9 cellular contexts compared by ENCODE assay signal in genomic region chr11:118913411-118914125, GRCh38. TPM values are rescaled to one million over a fixed set of nuclear protein-coding genes. Genes with fewer than 3 reads are reported as not detected.
DNase-seq lines count a peak whose midpoint lies in the region; ATAC-seq lines count a peak whose summit lies in the region.
"Had no signal": no experiment of that assay in that cellular context is flagged by ENCODE, and none has a peak within 500 bp of the region (broad histone marks: within the 10 kb centered on the region; RNA-seq: fewer than 3 reads in every experiment).

No MANE protein-coding gene starts in this region.

- H3K36me3 Mint-ChIP-seq in activated CD8-positive, alpha-beta memory T cell treated with anti-CD3 and anti-CD28 coated beads, Interleukin-2, amount 10 ng/mL, durations not matched to agents 7 days and 5 days: no peaks in the 10 kb centered on the region

- H3K27ac Mint-ChIP-seq in activated CD8-positive, alpha-beta memory T cell treated with anti-CD3 and anti-CD28 coated beads, Interleukin-2, amount 10 ng/mL, durations not matched to agents 7 days and 5 days: peak overlapping the region; percentile 93

- DNase-seq in activated CD8-positive, alpha-beta memory T cell treated with anti-CD3 and anti-CD28 coated beads, Interleukin-2, amount 10 ng/mL, durations not matched to agents 7 days and 5 days: peak; percentile 60
- DNase-seq in globus pallidus (ENCODE audit: low spot score) (peak; percentile 81), NCI-H524 treated with DMSO at 0.1 percent for 48 hours (lab: John Stamatoyannopoulos, UW) (no peak), HPDE6-E6E7 (ENCODE audit: extremely low spot score) (no peak), T1000 (lab: John Stamatoyannopoulos, UW) (no peak)

- H3K27ac ChIP-seq in skin epidermis: peak overlapping the region; percentile 42 to 100 (median 95)

- ATAC-seq in HG02610 (IDR thresholded peaks at IDR 0.05; ENCODE audit: unreplicated experiment): peak; percentile 8
- ATAC-seq in activated CD8-positive, alpha-beta memory T cell treated with anti-CD3 and anti-CD28 coated beads, Interleukin-2, amount 10 ng/mL, durations not matched to agents 7 days and 5 days: peak; percentile 1
- no peak for ATAC-seq in HG03039 (IDR thresholded peaks at IDR 0.05; ENCODE audit: unreplicated experiment)

- H3K4me3 ChIP-seq in skin epidermis: peak overlapping the region in 3 of 7 experiments; percentile 2 to 24 (median 16)

- H3K4me1 Mint-ChIP-seq in activated CD8-positive, alpha-beta memory T cell treated with anti-CD3 and anti-CD28 coated beads, Interleukin-2, amount 10 ng/mL, durations not matched to agents 7 days and 5 days: peaks cover 82% of the 10 kb centered on the region

- no peaks in the 10 kb centered on the region for H3K9me3 Mint-ChIP-seq in activated CD8-positive, alpha-beta memory T cell treated with anti-CD3 and anti-CD28 coated beads, Interleukin-2, amount 10 ng/mL, durations not matched to agents 7 days and 5 days (ENCODE audit: low read depth)

- CTCF ChIA-PET in activated CD8-positive, alpha-beta memory T cell treated with anti-CD3 and anti-CD28 coated beads, Interleukin-2, amount 10 ng/mL, durations not matched to agents 7 days and 5 days (lab: Charles Lee): interaction anchor here (0.6 to 4.7 kb wide), 13 partner anchors 9 to 224 kb away, joined by 3 to 34 read pairs (median 5); partner anchors contain the start of genes CENATAC, DDX6 and UPK2

- no peaks in the 10 kb centered on the region for H3K27me3 Mint-ChIP-seq in activated CD8-positive, alpha-beta memory T cell treated with anti-CD3 and anti-CD28 coated beads, Interleukin-2, amount 10 ng/mL, durations not matched to agents 7 days and 5 days

- peak overlapping the region; percentile 47 for H3K4me3 Mint-ChIP-seq in activated CD8-positive, alpha-beta memory T cell treated with anti-CD3 and anti-CD28 coated beads, Interleukin-2, amount 10 ng/mL, durations not matched to agents 7 days and 5 days

RNA-seq across cellular contexts. Expression of gene BCL9L, which starts 12.2 kb away (rescaled TPM):
- total RNA-seq in activated CD8-positive, alpha-beta memory T cell treated with anti-CD3 and anti-CD28 coated beads, Interleukin-2, amount 10 ng/mL, durations not matched to agents 7 days and 5 days: 10 to 100 TPM; 33.9 to 44.0 TPM

RNA-seq across cellular contexts. Expression of gene CXCR5, which starts 29.9 kb away (rescaled TPM):
- total RNA-seq in activated CD8-positive, alpha-beta memory T cell treated with anti-CD3 and anti-CD28 coated beads, Interleukin-2, amount 10 ng/mL, durations not matched to agents 7 days and 5 days: under 1 TPM in 1 of 2 experiments, not detected in 1; 0.30 TPM

RNA-seq across cellular contexts. Expression of gene UPK2, which starts 42.5 kb away (rescaled TPM):
- not detected for total RNA-seq in activated CD8-positive, alpha-beta memory T cell treated with anti-CD3 and anti-CD28 coated beads, Interleukin-2, amount 10 ng/mL, durations not matched to agents 7 days and 5 days
- total RNA-seq: mononuclear cell had no signal

RNA-seq across cellular contexts. Expression of gene FOXR1, which starts 58.0 kb away (rescaled TPM):
- total RNA-seq in activated CD8-positive, alpha-beta memory T cell treated with anti-CD3 and anti-CD28 coated beads, Interleukin-2, amount 10 ng/mL, durations not matched to agents 7 days and 5 days: not detected
- total RNA-seq: mononuclear cell had no signal

Comparison
In these comparisons a context has a peak if more than half of its experiments do, and no peak if none do; other contexts are left out.
1. DNase-seq: peak in activated CD8-positive, alpha-beta memory T cell treated with anti-CD3 and anti-CD28 coated beads, Interleukin-2, amount 10 ng/mL, durations not matched to agents 7 days and 5 days (single experiment) and globus pallidus (single experiment); none in NCI-H524 treated with DMSO at 0.1 percent for 48 hours (single experiment), HPDE6-E6E7 (single experiment) and T1000 (single experiment).